In the genomic region with DNA sequence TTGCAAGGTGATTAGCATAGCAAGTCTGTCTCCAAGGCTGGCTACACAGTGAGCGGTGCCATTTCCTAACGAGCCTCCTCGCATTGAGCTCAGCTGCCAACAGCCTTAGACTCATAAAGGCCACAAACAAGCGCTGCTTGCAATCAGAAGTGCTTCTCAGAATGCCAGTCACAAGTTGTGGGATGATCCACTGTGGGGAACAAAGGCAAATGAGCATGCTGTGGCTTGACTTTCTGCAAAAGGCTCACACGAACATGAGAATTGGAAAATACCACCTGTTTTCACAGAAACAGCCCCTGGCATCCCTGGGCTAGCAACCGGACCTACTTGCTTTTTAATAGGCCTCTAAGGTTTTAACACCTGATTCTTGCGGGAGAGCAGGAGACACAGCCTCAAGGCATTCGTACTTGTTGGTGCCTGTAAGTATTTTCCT, we compare ENCODE assay signal across 10 cellular contexts.
A peak's percentile ranks its signal among the peaks of the same experiment; 100 is the strongest.
DNase-seq lines count a peak whose midpoint lies in the region; ATAC-seq and TF ChIP-seq lines count a peak whose summit lies in the region.
"Had no signal": no experiment of that assay in that cellular context is flagged by ENCODE, and none has a peak within 500 bp of the region (broad histone marks: within the 10 kb centered on the region; RNA-seq: fewer than 3 reads in every experiment).

No MANE protein-coding gene starts in this region.

- no peak overlapping the region for H3K4me3 ChIP-seq in esophagus (ENCODE audit: low read depth in 1 of 2, low read length in 2 of 2)
- no peak overlapping the region for H3K4me3 ChIP-seq in thoracic aorta
- H3K4me3 ChIP-seq: HAP-1 had no signal

- no peaks in the 10 kb centered on the region for H3K27me3 ChIP-seq in esophagus (ENCODE audit: control insufficient read depth in 1 of 2, insufficient read depth in 2 of 2, low read length in 2 of 2)
- H3K27me3 ChIP-seq in thoracic aorta (replicated peaks; ENCODE audit: insufficient read depth), result no peaks in the 10 kb centered on the region

- no peak for TF ChIP-seq CTCF in RWPE1 (conservative IDR thresholded peaks at IDR 0.05; ENCODE audit: low read depth)
- TF ChIP-seq CTCF in thoracic aorta (IDR thresholded peaks at IDR 0.05), result no peak

- H3K27ac ChIP-seq in RWPE1 (peak overlapping the region; percentile 98), esophagus (ENCODE audit: low read depth in 2 of 2, low read length in 1 of 2) (peak overlapping the region; percentile 95 to 96), thoracic aorta (peak overlapping the region; percentile 69 to 77)

- H3K36me3 ChIP-seq in esophagus (ENCODE audit: control insufficient read depth in 2 of 2, insufficient read depth in 2 of 2, low read length in 1 of 2) (peaks cover 0 to 12% of the 10 kb centered on the region in 2 donors), thoracic aorta (no peaks in the 10 kb centered on the region)

- POLR2A ChIA-PET in RWPE1 (lab: Yijun Ruan, JAX; ENCODE audit: low non-redundant PET), result no interaction called here

- CTCF ChIA-PET in RWPE1 (lab: Yijun Ruan, JAX), result interaction anchor here (0.6 to 2.6 kb wide), 4 partner anchors 25 to 1118 kb away, joined by 3 to 9 read pairs (median 4); no protein-coding TSS in a partner anchor

- H3K4me1 ChIP-seq in esophagus (ENCODE audit: control insufficient read depth in 2 of 2, insufficient read depth in 2 of 2, low read length in 1 of 2), result peaks cover 28 to 49% of the 10 kb centered on the region in 2 donors
- H3K4me1 ChIP-seq in thoracic aorta (ENCODE audit: control insufficient read depth in 1 of 2, low read depth in 2 of 2), result peaks cover 38 to 100% of the 10 kb centered on the region in 2 donors

- 40 to 63% methylated on average over 8 of the region's 8 CpGs for WGBS in esophagus, 2 donors

- DNase-seq in RWPE1 (ENCODE audit: low spot score) (peak; percentile 96), myocyte (ENCODE audit: low read depth) (peak; percentile 57), thoracic aorta (ENCODE audit: low spot score) (no peak), UCSD-AML1 (lab: John Stamatoyannopoulos, UW; ENCODE audit: unreplicated experiment) (no peak)
- no peak for DNase-seq in activated CD4-positive, alpha-beta T cell treated with anti-CD3 and anti-CD28 coated beads, Interleukin-2, amount 50 U/mL, for 4 hours
- DNase-seq: Caco-2, cerebellar nuclear complex had no signal

- H3K9me3 ChIP-seq in esophagus (ENCODE audit: control insufficient read depth in 2 of 2, insufficient read depth in 1 of 2, low read depth in 1 of 2, low read length in 1 of 2) (no peaks in the 10 kb centered on the region), thoracic aorta (no peaks in the 10 kb centered on the region)
- H3K9me3 ChIP-seq: Caco-2, HAP-1 had no signal

- ATAC-seq in thoracic aorta (ENCODE audit: insufficient number of reproducible peaks, low FRiP score, low read depth) (no peak), HG02981 (IDR thresholded peaks at IDR 0.05; ENCODE audit: unreplicated experiment) (no peak)

Comparison
In these comparisons a context has a peak if more than half of its experiments do, and no peak if none do; other contexts are left out.
1. DNase-seq: peak in RWPE1 (single experiment) and myocyte (single experiment); none in thoracic aorta (single experiment), activated CD4-positive, alpha-beta T cell treated with anti-CD3 and anti-CD28 coated beads, Interleukin-2, amount 50 U/mL, for 4 hours (0 of 2) and UCSD-AML1 (single experiment).
2. Peak in every context shown above with its lines, with median percentiles within 50 percentile points of each other: H3K27ac ChIP-seq.